ENCODE assay signal across 8 cellular contexts in the genomic region with DNA sequence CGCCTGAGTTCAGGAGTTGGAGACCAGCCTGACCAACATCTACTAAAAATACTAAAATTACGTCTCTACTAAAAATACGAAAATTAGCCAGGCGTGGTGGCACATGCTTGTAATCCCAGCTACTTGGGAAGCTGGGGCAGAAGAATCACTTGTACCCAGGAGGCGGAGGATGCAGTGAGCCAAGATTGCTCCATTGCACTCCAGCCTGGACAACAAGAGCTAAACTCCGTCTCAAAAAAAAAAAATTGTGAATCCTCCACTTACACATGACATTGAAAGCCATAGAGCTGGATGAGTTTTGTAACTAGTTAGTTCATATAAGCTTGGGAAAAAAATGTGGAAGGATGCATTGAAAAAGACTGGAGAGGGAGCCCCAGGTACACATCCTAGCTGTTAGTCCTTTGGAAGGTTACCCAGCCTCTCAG. TPM values are rescaled to one million over a fixed set of nuclear protein-coding genes. Genes with fewer than 3 reads are reported as not detected.
DNase-seq lines count a peak whose midpoint lies in the region; ATAC-seq, FAIRE-seq and TF ChIP-seq lines count a peak whose summit lies in the region.

No MANE protein-coding gene starts in this region.

- intact Hi-C loops in activated naive CD4-positive, alpha-beta T cell treated with anti-CD3 and anti-CD28 coated beads for 36 hours (cut with micrococcal nuclease): loop anchor here (1.0 to 10.0 kb wide), 8 partner anchors 13 to 481 kb away; a partner anchor contains a TSS
- intact Hi-C loops in K562 (cut with micrococcal nuclease): loop anchor here (1.0 kb wide), 1 partner anchor 38 kb away; no protein-coding TSS in a partner anchor

- FAIRE-seq in K562 (lab: Jason Lieb, UNC): no peak

- peak overlapping the region; percentile 88 for H3K4me3 ChIP-seq in K562
- H3K4me3 ChIP-seq in mesenchymal stem cell (ENCODE audit: insufficient read depth in 1 of 2, low read depth in 1 of 2, low read length in 2 of 2): peak overlapping the region; percentile 43 to 97

- H3K27me3 ChIP-seq in K562 (ENCODE audit: control insufficient read depth in 2 of 2, insufficient read depth in 2 of 2, low read length in 2 of 2): no peaks in the 10 kb centered on the region
- peaks cover 8 to 20% of the 10 kb centered on the region in 2 experiments for H3K27me3 ChIP-seq in mesenchymal stem cell (ENCODE audit: control insufficient read depth in 1 of 2, insufficient read depth in 1 of 2, low read length in 2 of 2)

- peaks cover 30% of the 10 kb centered on the region for H3K4me1 Mint-ChIP-seq in activated naive CD4-positive, alpha-beta T cell treated with anti-CD3 and anti-CD28 coated beads for 36 hours (ENCODE audit: low read depth)
- peaks cover 19% of the 10 kb centered on the region for H3K4me1 Mint-ChIP-seq in type B pancreatic cell (ENCODE audit: unreplicated experiment)

- H3K9me1 ChIP-seq in K562 (ENCODE audit: control insufficient read depth, insufficient read depth, low read length): no peaks in the 10 kb centered on the region

- TF ChIP-seq RAD21 in K562 (CRISPR knock-in tag; conservative IDR thresholded peaks at IDR 0.05 in 1 of 2, IDR thresholded peaks at IDR 0.05 in 1 of 2): no peak

- H4K8ac ChIP-seq in mesenchymal stem cell (ENCODE audit: low read length): peak overlapping the region; percentile 92

- H3K36me3 ChIP-seq in K562 (ENCODE audit: control insufficient read depth, insufficient read depth, low read length) (peaks cover 32% of the 10 kb centered on the region; the same call in 2 of the 3 replicates), mesenchymal stem cell (ENCODE audit: control insufficient read depth in 1 of 2, insufficient read depth in 2 of 2, low read depth in 1 of 2, low read length in 2 of 2) (peaks cover 19 to 22% of the 10 kb centered on the region in 2 experiments)

- peaks cover 25% of the 10 kb centered on the region for H3K36me3 Mint-ChIP-seq in activated naive CD4-positive, alpha-beta T cell treated with anti-CD3 and anti-CD28 coated beads for 36 hours (ENCODE audit: low read depth)
- H3K36me3 Mint-ChIP-seq in type B pancreatic cell: peaks cover 3% of the 10 kb centered on the region

- BruUV-seq in K562 (replicated peaks; lab: Mats Ljungman, UMichigan): TSS peak; percentile 98

- H3K9me3 Mint-ChIP-seq in activated naive CD4-positive, alpha-beta T cell treated with anti-CD3 and anti-CD28 coated beads for 36 hours: no peaks in the 10 kb centered on the region
- H3K9me3 Mint-ChIP-seq in type B pancreatic cell: no peaks in the 10 kb centered on the region

- no peak overlapping the region for H2BK15ac ChIP-seq in mesenchymal stem cell (ENCODE audit: low read depth, poor library complexity, severe bottlenecking)

- no peak for TF ChIP-seq POLR2A in K562 (conservative IDR thresholded peaks at IDR 0.05)

- H2AFZ ChIP-seq in K562 (ENCODE audit: low read depth, low read length): peak overlapping the region; percentile 96
- peak overlapping the region; percentile 87 for H2AFZ ChIP-seq in mesenchymal stem cell (ENCODE audit: low read depth, low read length)

- ATAC-seq in K562 (no peak), HG03175 (IDR thresholded peaks at IDR 0.05; ENCODE audit: unreplicated experiment) (no peak)

- in situ Hi-C loops in K562 (cut with MboI): no loop called here

- POLR2A ChIA-PET in K562 (lab: Yijun Ruan, JAX): interaction anchor here (0.6 to 3.8 kb wide), 19 partner anchors 8 to 472 kb away, joined by 3 to 28 read pairs (median 4); a partner anchor contains a TSS

- peak overlapping the region in 1 of 2 experiments; percentile 24 for H3K4ac ChIP-seq in mesenchymal stem cell (ENCODE audit: low read depth in 1 of 2, low read length in 2 of 2)

- H3K27ac Mint-ChIP-seq in activated naive CD4-positive, alpha-beta T cell treated with anti-CD3 and anti-CD28 coated beads for 36 hours: peak overlapping the region; percentile 88
- peak overlapping the region; percentile 98 for H3K27ac Mint-ChIP-seq in type B pancreatic cell

- peak overlapping the region; percentile 98 for H3K4me3 Mint-ChIP-seq in activated naive CD4-positive, alpha-beta T cell treated with anti-CD3 and anti-CD28 coated beads for 36 hours
- H3K4me3 Mint-ChIP-seq in type B pancreatic cell: peak overlapping the region; percentile 99

- peak overlapping the region; percentile 87 for H3K27ac ChIP-seq in K562 (ENCODE audit: extremely low read depth, low read depth, low read length)
- peak overlapping the region; percentile 74 for H3K27ac ChIP-seq in mesenchymal stem cell (ENCODE audit: low read length, poor library complexity, severe bottlenecking)

- H2BK5ac ChIP-seq in mesenchymal stem cell (ENCODE audit: low read depth, low read length, poor library complexity, severe bottlenecking): no peak overlapping the region

- peaks cover 37% of the 10 kb centered on the region for H3K79me2 ChIP-seq in K562 (ENCODE audit: control insufficient read depth, insufficient read depth, low read length)

- no peak for TF ChIP-seq EP300 in K562 (IDR thresholded peaks at IDR 0.05; ENCODE audit: low read length)

- H3K9me3 ChIP-seq in K562 (replicated peaks; ENCODE audit: control insufficient read depth, insufficient read depth, low read depth, low read length) (no peaks in the 10 kb centered on the region; the same call in 1 of the 2 replicates), mesenchymal stem cell (ENCODE audit: control insufficient read depth, low read length) (no peaks in the 10 kb centered on the region)

- H3K27me3 Mint-ChIP-seq in activated naive CD4-positive, alpha-beta T cell treated with anti-CD3 and anti-CD28 coated beads for 36 hours (ENCODE audit: low read depth): no peaks in the 10 kb centered on the region
- H3K27me3 Mint-ChIP-seq in type B pancreatic cell: peaks cover 18% of the 10 kb centered on the region

- peaks cover 10 to 20% of the 10 kb centered on the region in 2 experiments; a peak in 4 of 5 replicates for H3K4me1 ChIP-seq in K562 (replicated peaks in 1 of 2; ENCODE audit: control insufficient read depth in 2 of 2, insufficient read depth in 2 of 2, low read length in 2 of 2)
- H3K4me1 ChIP-seq in mesenchymal stem cell (ENCODE audit: control insufficient read depth, insufficient read depth, low read depth, low read length): peaks cover 9% of the 10 kb centered on the region

- H2AK5ac ChIP-seq in mesenchymal stem cell (ENCODE audit: low read length, severe bottlenecking): no peak overlapping the region

- peaks cover under 1% of the 10 kb centered on the region for H3K79me1 ChIP-seq in mesenchymal stem cell (replicated peaks; ENCODE audit: low read length, poor library complexity, severe bottlenecking)

- peaks cover 16% of the 10 kb centered on the region for H4K20me1 ChIP-seq in K562 (replicated peaks; ENCODE audit: control insufficient read depth, insufficient read depth, low read length)

- no peak for DNase-seq in activated naive CD4-positive, alpha-beta T cell treated with anti-CD3 and anti-CD28 coated beads for 36 hours
- DNase-seq in activated naive CD4-positive, alpha-beta T cell (lab: John Stamatoyannopoulos, UW): no peak
- DNase-seq in K562 (ENCODE audit: extremely low read depth in 1 of 4, low spot score in 3 of 4) (no peak), mesenchymal stem cell (no peak), type B pancreatic cell (ENCODE audit: extremely low spot score, unreplicated experiment) (no peak), GM19240 (ENCODE audit: insufficient read length, low spot score) (no peak), epidermal melanocyte (ENCODE audit: insufficient read length, low spot score) (no peak)

- H3K9ac ChIP-seq in K562 (ENCODE audit: insufficient read depth in 1 of 2, low read depth in 2 of 2, low read length in 2 of 2) (peak overlapping the region; percentile 83 to 89), mesenchymal stem cell (ENCODE audit: low read length) (peak overlapping the region; percentile 99)

- H3K23ac ChIP-seq in mesenchymal stem cell (ENCODE audit: low read length in 2 of 2): no peak overlapping the region

- CTCF ChIA-PET in activated naive CD4-positive, alpha-beta T cell treated with anti-CD3 and anti-CD28 coated beads for 36 hours (lab: Charles Lee): interaction anchor here (0.6 to 2.3 kb wide), 17 partner anchors 9 to 1062 kb away, joined by 3 to 26 read pairs (median 3); a partner anchor contains a TSS
- CTCF ChIA-PET in K562 (lab: Yijun Ruan, JAX; ENCODE audit: low intra/inter-chr PET ratio): interaction anchor here (1.3 to 1.6 kb wide), 2 partner anchors 39 to 130 kb away, joined by 3 to 8 read pairs; no protein-coding TSS in a partner anchor

- H4K91ac ChIP-seq in mesenchymal stem cell (ENCODE audit: low read length): peak overlapping the region; percentile 61

- H3K14ac ChIP-seq in mesenchymal stem cell (ENCODE audit: low read length in 2 of 2): no peak overlapping the region

- H3K4me2 ChIP-seq in K562 (ENCODE audit: insufficient read depth, low read length) (peak overlapping the region; percentile 86), mesenchymal stem cell (ENCODE audit: low read length, poor library complexity, severe bottlenecking) (peak overlapping the region; percentile 88)

- H2BK12ac ChIP-seq in mesenchymal stem cell (ENCODE audit: low read length in 2 of 2): no peak overlapping the region

- WGBS in K562 (ENCODE audit: insufficient coverage, low coverage, missing lambda C conversion rate): 48% methylated on average over 6 of the region's 6 CpGs
- 93% methylated on average over 5 of the region's 6 CpGs for WGBS in mesenchymal stem cell

- H3K18ac ChIP-seq in mesenchymal stem cell (ENCODE audit: low read depth in 1 of 2, low read length in 2 of 2): peak overlapping the region; percentile 46 to 65

- TF ChIP-seq CTCF in K562 (IDR thresholded peaks at IDR 0.05 in 2 of 3, conservative IDR thresholded peaks at IDR 0.05 in 1 of 3; ENCODE audit: insufficient read depth in 2 of 3, low read depth in 1 of 3, low read length in 3 of 3) (no peak), type B pancreatic cell (conservative IDR thresholded peaks at IDR 0.05) (peak; percentile 1)

- no peak overlapping the region for H2BK120ac ChIP-seq in mesenchymal stem cell (ENCODE audit: low read depth, low read length)

RNA-seq across cellular contexts. Expression of a gene that starts 0.5 kb away (rescaled TPM):
- total RNA-seq in activated naive CD4-positive, alpha-beta T cell treated with anti-CD3 and anti-CD28 coated beads for 36 hours: 100 to 1,000 TPM; 194 to 204 TPM
- 76.7 and 164 TPM in 2 replicates for total RNA-seq in K562 (2011; cell fraction: chromatin; rRNA removed; ENCODE audit: low replicate concordance)
- 169 and 187 TPM in 2 replicates for total RNA-seq in K562 (2011; cell fraction: nucleolus; rRNA removed)
- 126 and 134 TPM in 2 replicates for total RNA-seq in K562 (2011; cell fraction: nucleoplasm; rRNA removed)
- total RNA-seq in K562 (2014; rRNA removed) (379 and 498 TPM in 2 replicates), K562 (2014; rRNA removed; fragmentation: Illumina TruSeq; extraction: Trizol) (222 and 257 TPM in 2 replicates), K562 (2015; rRNA removed; fragmentation: Illumina TruSeq; extraction: Trizol) (315 and 317 TPM in 2 replicates), K562 (2021) (304 and 317 TPM in 2 replicates), type B pancreatic cell (ENCODE audit: low replicate concordance) (159 and 176 TPM in 2 replicates)
- polyA plus RNA-seq in K562 (2011; rRNA removed) (561 and 583 TPM in 2 replicates), K562 (2014; fragmentation: Illumina TruSeq; extraction: Trizol) (377 and 397 TPM in 2 replicates), K562 (2014; fragmentation: Nextera tagmentation; extraction: Ambion mirVana) (100 to 1,000 TPM; 130 to 244 TPM), K562 (2014; rRNA removed) (372 and 502 TPM in 2 replicates)
- polyA plus RNA-seq in K562 (2011; cell fraction: cytosol; rRNA removed): 760 and 1,382 TPM in 2 replicates
- 215 and 238 TPM in 2 replicates for polyA plus RNA-seq in K562 (2011; cell fraction: nucleus; rRNA removed)
- 347 and 565 TPM in 2 replicates for polyA plus RNA-seq in K562 (2012)
- polyA minus RNA-seq in K562 (2011; rRNA and poly(A)+ RNA removed): 222 and 326 TPM in 2 replicates
- 135 and 197 TPM in 2 replicates for polyA minus RNA-seq in K562 (2011; cell fraction: cytosol; rRNA and poly(A)+ RNA removed)
- polyA minus RNA-seq in K562 (2011; cell fraction: nucleus; rRNA and poly(A)+ RNA removed): 64.9 and 72.1 TPM in 2 replicates
- 237 TPM for polyA plus RNA-seq in mesenchymal stem cell (2013, experiment 1 of 2)
- 242 TPM for polyA plus RNA-seq in mesenchymal stem cell (2013, experiment 2 of 2)

RNA-seq across cellular contexts. Expression of a gene that starts 13.9 kb away (rescaled TPM):
- under 1 TPM; 0.26 to 0.40 TPM for total RNA-seq in activated naive CD4-positive, alpha-beta T cell treated with anti-CD3 and anti-CD28 coated beads for 36 hours
- 0.12 TPM in 1 of 2 replicates, not detected in the other for total RNA-seq in K562 (2011; cell fraction: chromatin; rRNA removed; ENCODE audit: low replicate concordance)
- 0.50 TPM in 1 of 2 replicates, not detected in the other for total RNA-seq in K562 (2011; cell fraction: nucleolus; rRNA removed)
- 0.15 TPM in 1 of 2 replicates, not detected in the other for total RNA-seq in K562 (2011; cell fraction: nucleoplasm; rRNA removed)
- total RNA-seq in K562 (2014; rRNA removed) (not detected in 2 replicates), K562 (2014; rRNA removed; fragmentation: Illumina TruSeq; extraction: Trizol) (not detected in 2 replicates), K562 (2015; rRNA removed; fragmentation: Illumina TruSeq; extraction: Trizol) (not detected in 2 replicates), K562 (2021) (0.25 and 0.33 TPM in 2 replicates), type B pancreatic cell (ENCODE audit: low replicate concordance) (1.1 and 1.5 TPM in 2 replicates)
- polyA plus RNA-seq in K562 (2011; rRNA removed) (0.12 TPM in 1 of 2 replicates, not detected in the other), K562 (2014; fragmentation: Illumina TruSeq; extraction: Trizol) (not detected in 2 replicates), K562 (2014; fragmentation: Nextera tagmentation; extraction: Ambion mirVana) (not detected), K562 (2014; rRNA removed) (0.15 and 0.16 TPM in 2 replicates)
- 0.03 and 0.04 TPM in 2 replicates for polyA plus RNA-seq in K562 (2011; cell fraction: cytosol; rRNA removed)
- 0.46 and 0.63 TPM in 2 replicates for polyA plus RNA-seq in K562 (2011; cell fraction: nucleus; rRNA removed)
- 0.52 and 0.94 TPM in 2 replicates for polyA plus RNA-seq in K562 (2012)
- not detected in 2 replicates for polyA minus RNA-seq in K562 (2011; rRNA and poly(A)+ RNA removed)
- not detected in 2 replicates for polyA minus RNA-seq in K562 (2011; cell fraction: cytosol; rRNA and poly(A)+ RNA removed)
- polyA minus RNA-seq in K562 (2011; cell fraction: nucleus; rRNA and poly(A)+ RNA removed): 0.54 TPM in 1 of 2 replicates, not detected in the other
- 1.7 TPM for polyA plus RNA-seq in mesenchymal stem cell (2013, experiment 1 of 2)
- polyA plus RNA-seq in mesenchymal stem cell (2013, experiment 2 of 2): 1.5 TPM

RNA-seq across cellular contexts. Expression of a gene that starts 14.6 kb away (rescaled TPM):
- 1 to 10 TPM; 1.6 to 1.7 TPM for total RNA-seq in activated naive CD4-positive, alpha-beta T cell treated with anti-CD3 and anti-CD28 coated beads for 36 hours
- 7.2 and 10.1 TPM in 2 replicates for total RNA-seq in K562 (2011; cell fraction: chromatin; rRNA removed; ENCODE audit: low replicate concordance)
- total RNA-seq in K562 (2011; cell fraction: nucleolus; rRNA removed): 3.6 and 6.3 TPM in 2 replicates
- 4.3 and 11.0 TPM in 2 replicates for total RNA-seq in K562 (2011; cell fraction: nucleoplasm; rRNA removed)
- total RNA-seq in K562 (2014; rRNA removed): 0.05 and 0.41 TPM in 2 replicates
- 0.32 and 0.36 TPM in 2 replicates for total RNA-seq in K562 (2014; rRNA removed; fragmentation: Illumina TruSeq; extraction: Trizol)
- 0.15 and 0.25 TPM in 2 replicates for total RNA-seq in K562 (2015; rRNA removed; fragmentation: Illumina TruSeq; extraction: Trizol)
- 0.81 and 0.95 TPM in 2 replicates for total RNA-seq in K562 (2021)
- 0.47 and 0.62 TPM in 2 replicates for polyA plus RNA-seq in K562 (2011; rRNA removed)
- polyA plus RNA-seq in K562 (2011; cell fraction: cytosol; rRNA removed): 0.57 and 0.58 TPM in 2 replicates
- 3.0 and 4.3 TPM in 2 replicates for polyA plus RNA-seq in K562 (2011; cell fraction: nucleus; rRNA removed)
- 0.70 and 3.0 TPM in 2 replicates for polyA plus RNA-seq in K562 (2012)
- polyA plus RNA-seq in K562 (2014; fragmentation: Illumina TruSeq; extraction: Trizol): 0.30 and 0.89 TPM in 2 replicates
- polyA plus RNA-seq in K562 (2014; fragmentation: Nextera tagmentation; extraction: Ambion mirVana): under 1 TPM; 0.21 to 0.25 TPM
- 0.63 and 1.3 TPM in 2 replicates for polyA plus RNA-seq in K562 (2014; rRNA removed)
- 0.03 and 0.39 TPM in 2 replicates for polyA minus RNA-seq in K562 (2011; rRNA and poly(A)+ RNA removed)
- not detected in 2 replicates for polyA minus RNA-seq in K562 (2011; cell fraction: cytosol; rRNA and poly(A)+ RNA removed)
- polyA minus RNA-seq in K562 (2011; cell fraction: nucleus; rRNA and poly(A)+ RNA removed): 0.89 and 1.3 TPM in 2 replicates
- 12.8 TPM for polyA plus RNA-seq in mesenchymal stem cell (2013, experiment 1 of 2)
- polyA plus RNA-seq in mesenchymal stem cell (2013, experiment 2 of 2): 11.8 TPM
- total RNA-seq in type B pancreatic cell (ENCODE audit: low replicate concordance): 4.2 and 5.5 TPM in 2 replicates

RNA-seq across cellular contexts. Expression of a gene that starts 29.0 kb away (rescaled TPM):
- total RNA-seq in activated naive CD4-positive, alpha-beta T cell treated with anti-CD3 and anti-CD28 coated beads for 36 hours: 10 to 100 TPM; 21.5 to 27.0 TPM
- total RNA-seq in K562 (2011; cell fraction: chromatin; rRNA removed; ENCODE audit: low replicate concordance): 20.3 and 72.0 TPM in 2 replicates
- total RNA-seq in K562 (2011; cell fraction: nucleolus; rRNA removed): 76.2 and 91.1 TPM in 2 replicates
- 41.2 and 45.5 TPM in 2 replicates for total RNA-seq in K562 (2011; cell fraction: nucleoplasm; rRNA removed)
- total RNA-seq in K562 (2014; rRNA removed) (28.3 and 31.2 TPM in 2 replicates), K562 (2014; rRNA removed; fragmentation: Illumina TruSeq; extraction: Trizol) (6.8 and 7.2 TPM in 2 replicates), K562 (2015; rRNA removed; fragmentation: Illumina TruSeq; extraction: Trizol) (12.6 and 13.7 TPM in 2 replicates), K562 (2021) (26.0 and 26.7 TPM in 2 replicates), type B pancreatic cell (ENCODE audit: low replicate concordance) (25.2 and 27.3 TPM in 2 replicates)
- polyA plus RNA-seq in K562 (2011; rRNA removed) (16.0 and 22.7 TPM in 2 replicates), K562 (2014; fragmentation: Illumina TruSeq; extraction: Trizol) (9.6 and 13.1 TPM in 2 replicates), K562 (2014; fragmentation: Nextera tagmentation; extraction: Ambion mirVana) (1 to 10 TPM; 1.7 to 4.3 TPM), K562 (2014; rRNA removed) (40.8 and 43.8 TPM in 2 replicates)
- 25.2 and 53.5 TPM in 2 replicates for polyA plus RNA-seq in K562 (2011; cell fraction: cytosol; rRNA removed)
- 72.4 and 115 TPM in 2 replicates for polyA plus RNA-seq in K562 (2011; cell fraction: nucleus; rRNA removed)
- 18.2 and 37.7 TPM in 2 replicates for polyA plus RNA-seq in K562 (2012)
- polyA minus RNA-seq in K562 (2011; rRNA and poly(A)+ RNA removed): 3.4 and 5.0 TPM in 2 replicates
- polyA minus RNA-seq in K562 (2011; cell fraction: cytosol; rRNA and poly(A)+ RNA removed): 17.2 and 20.5 TPM in 2 replicates
- 17.5 and 23.6 TPM in 2 replicates for polyA minus RNA-seq in K562 (2011; cell fraction: nucleus; rRNA and poly(A)+ RNA removed)
- 9.3 TPM for polyA plus RNA-seq in mesenchymal stem cell (2013, experiment 1 of 2)
- 9.1 TPM for polyA plus RNA-seq in mesenchymal stem cell (2013, experiment 2 of 2)

RNA-seq across cellular contexts. Expression of a gene that starts 38.3 kb away (rescaled TPM):
- total RNA-seq in activated naive CD4-positive, alpha-beta T cell treated with anti-CD3 and anti-CD28 coated beads for 36 hours: 1 to 10 TPM; 2.5 to 2.7 TPM
- 13.9 and 31.7 TPM in 2 replicates for total RNA-seq in K562 (2011; cell fraction: chromatin; rRNA removed; ENCODE audit: low replicate concordance)
- 19.7 and 20.7 TPM in 2 replicates for total RNA-seq in K562 (2011; cell fraction: nucleolus; rRNA removed)
- 21.0 and 26.9 TPM in 2 replicates for total RNA-seq in K562 (2011; cell fraction: nucleoplasm; rRNA removed)
- 0.37 TPM in 1 of 2 replicates, not detected in the other for total RNA-seq in K562 (2014; rRNA removed)
- total RNA-seq in K562 (2014; rRNA removed; fragmentation: Illumina TruSeq; extraction: Trizol): 0.41 and 0.58 TPM in 2 replicates
- total RNA-seq in K562 (2015; rRNA removed; fragmentation: Illumina TruSeq; extraction: Trizol): 0.72 and 0.76 TPM in 2 replicates
- total RNA-seq in K562 (2021): 1.8 and 2.2 TPM in 2 replicates
- 0.56 and 1.0 TPM in 2 replicates for polyA plus RNA-seq in K562 (2011; rRNA removed)
- polyA plus RNA-seq in K562 (2011; cell fraction: cytosol; rRNA removed): 0.27 and 0.46 TPM in 2 replicates
- 3.2 and 3.3 TPM in 2 replicates for polyA plus RNA-seq in K562 (2011; cell fraction: nucleus; rRNA removed)
- 0.55 and 0.90 TPM in 2 replicates for polyA plus RNA-seq in K562 (2012)
- polyA plus RNA-seq in K562 (2014; fragmentation: Illumina TruSeq; extraction: Trizol): 0.15 and 0.30 TPM in 2 replicates
- under 1 TPM in 1 of 2 experiments, not detected in 1; 0.07 TPM for polyA plus RNA-seq in K562 (2014; fragmentation: Nextera tagmentation; extraction: Ambion mirVana)
- 0.97 and 1.1 TPM in 2 replicates for polyA plus RNA-seq in K562 (2014; rRNA removed)
- polyA minus RNA-seq in K562 (2011; rRNA and poly(A)+ RNA removed): 1.3 and 1.6 TPM in 2 replicates
- 0.95 and 1.5 TPM in 2 replicates for polyA minus RNA-seq in K562 (2011; cell fraction: cytosol; rRNA and poly(A)+ RNA removed)
- 3.6 and 4.6 TPM in 2 replicates for polyA minus RNA-seq in K562 (2011; cell fraction: nucleus; rRNA and poly(A)+ RNA removed)
- polyA plus RNA-seq in mesenchymal stem cell (2013, experiment 1 of 2): 0.14 TPM
- 0.18 TPM for polyA plus RNA-seq in mesenchymal stem cell (2013, experiment 2 of 2)
- total RNA-seq in type B pancreatic cell (ENCODE audit: low replicate concordance): 5.2 and 11.9 TPM in 2 replicates
